ENCODE assay signal across 21 cellular contexts in genomic region chr3:86249833-86250232, GRCh38.
A peak's percentile ranks its signal among the peaks of the same experiment; 100 is the strongest.
DNase-seq lines count a peak whose midpoint lies in the region; ATAC-seq, FAIRE-seq and TF ChIP-seq lines count a peak whose summit lies in the region.
"Had no signal": no experiment of that assay in that cellular context is flagged by ENCODE, and none has a peak within 500 bp of the region (broad histone marks: within the 10 kb centered on the region; RNA-seq: fewer than 3 reads in every experiment).

No MANE protein-coding gene starts in this region.

- H3K9me3 ChIP-seq in A549 = no peaks in the 10 kb centered on the region
- no peaks in the 10 kb centered on the region for H3K9me3 ChIP-seq in SK-N-SH
- H3K9me3 ChIP-seq: BLaER1, HAP-1 had no signal

- H3K4me3 ChIP-seq in A549 = no peak overlapping the region
- no peak overlapping the region for H3K4me3 ChIP-seq in epithelial cell of esophagus (ENCODE audit: low read length)
- no peak overlapping the region for H3K4me3 ChIP-seq in SK-N-SH (ENCODE audit: low read depth in 2 of 2, low read length in 1 of 2)
- H3K4me3 ChIP-seq: BLaER1, HAP-1 had no signal

- TF ChIP-seq EP300 in A549 (IDR thresholded peaks at IDR 0.05) (no peak), SK-N-SH (IDR thresholded peaks at IDR 0.05; ENCODE audit: borderline replicate concordance in 1 of 2, low read depth in 1 of 2, low read length in 1 of 2) (no peak)

- no peak overlapping the region for H3K4me2 ChIP-seq in A549
- H3K4me2 ChIP-seq in SK-N-SH = no peak overlapping the region
- H3K4me2 ChIP-seq: BLaER1 had no signal

- H3K4me1 ChIP-seq in A549 (no peaks in the 10 kb centered on the region), SK-N-SH (ENCODE audit: control insufficient read depth in 1 of 2, insufficient read depth in 2 of 2, low read depth in 1 of 2, low read length in 1 of 2) (no peaks in the 10 kb centered on the region; a peak in 1 of 4 replicates)
- H3K4me1 ChIP-seq: BLaER1, Caco-2, HAP-1 had no signal

- POLR2A ChIA-PET in A549 (lab: Yijun Ruan, JAX) (no interaction called here), SK-N-SH (lab: Yijun Ruan, JAX) (no interaction called here)

- no peak overlapping the region for H3K9ac ChIP-seq in SK-N-SH
- H3K9ac ChIP-seq: BLaER1 had no signal

- DNase-seq in A549 (ENCODE audit: low read depth in 1 of 2, low spot score in 1 of 2) (no peak), DMS53 treated with DMSO at 0.1 percent for 48 hours (lab: John Stamatoyannopoulos, UW; ENCODE audit: unreplicated experiment) (peak; percentile 23), SW480 (ENCODE audit: low spot score) (peak; percentile 4), epithelial cell of esophagus (ENCODE audit: low read depth) (peak; percentile 11), SK-N-SH (no peak), NCI-H1417 (lab: John Stamatoyannopoulos, UW) (no peak), 8988T (no peak)
- DNase-seq: Caco-2; CD4-positive, CD25-positive, alpha-beta regulatory T cell; CD8-positive, alpha-beta T cell; DMS153; DMS79 treated with DMSO at 0.1 percent for 48 hours; GF-D8; GOT3; HFFc6 had no signal

- WGBS in A549 (ENCODE audit: missing lambda C conversion rate) = 32% methylated on average over 1 of the region's 1 CpG
- 25% methylated on average over 1 of the region's 1 CpG for WGBS in SK-N-SH (ENCODE audit: low lambda C conversion rate)

- no peaks in the 10 kb centered on the region for H3K9me2 ChIP-seq in SK-N-SH

- no peaks in the 10 kb centered on the region for H3F3A ChIP-seq in SK-N-SH (replicated peaks; ENCODE audit: insufficient read depth)

- ATAC-seq in A549 = no peak
- ATAC-seq: CD8-positive, alpha-beta T cell had no signal

- H3K27ac ChIP-seq in A549 (no peak overlapping the region), SK-N-SH (ENCODE audit: low read depth in 2 of 2, low read length in 1 of 2) (no peak overlapping the region)
- H3K27ac ChIP-seq: BLaER1, C4-2B had no signal

- H4K20me1 ChIP-seq in SK-N-SH (ENCODE audit: insufficient read depth) = no peaks in the 10 kb centered on the region
- H4K20me1 ChIP-seq: BLaER1 had no signal

- H3K79me2 ChIP-seq in SK-N-SH (ENCODE audit: insufficient read depth) = no peaks in the 10 kb centered on the region

- H3K36me3 ChIP-seq in SK-N-SH (replicated peaks in 1 of 2; ENCODE audit: control insufficient read depth in 1 of 2, insufficient read depth in 2 of 2, low read length in 1 of 2) = no peaks in the 10 kb centered on the region
- H3K36me3 ChIP-seq: BLaER1, HAP-1 had no signal

- H3K27me3 ChIP-seq in SK-N-SH (ENCODE audit: insufficient read depth) = no peaks in the 10 kb centered on the region
- H3K27me3 ChIP-seq: BLaER1 had no signal

- TF ChIP-seq CTCF in A549 (IDR thresholded peaks at IDR 0.05) = no peak
- TF ChIP-seq CTCF in epithelial cell of esophagus (IDR thresholded peaks at IDR 0.05; ENCODE audit: insufficient read depth, low read depth, low read length, missing control alignments) = no peak
- TF ChIP-seq CTCF in SK-N-SH (IDR thresholded peaks at IDR 0.05) = no peak

- CTCF ChIA-PET in A549 (lab: Yijun Ruan, JAX) = no interaction called here
- CTCF ChIA-PET in SK-N-SH (lab: Yijun Ruan, JAX) = no interaction called here

- no peak for TF ChIP-seq POLR2A in A549 (IDR thresholded peaks at IDR 0.05; ENCODE audit: low read length)

- no peak overlapping the region for H2AFZ ChIP-seq in SK-N-SH (ENCODE audit: low read depth)

- FAIRE-seq in A549 (lab: Jason Lieb, UNC) = no peak
- FAIRE-seq: GM12892, GM19239, H54 had no signal

- no peak for TF ChIP-seq RAD21 in A549 (conservative IDR thresholded peaks at IDR 0.05 in 1 of 2, IDR thresholded peaks at IDR 0.05 in 1 of 2)
- TF ChIP-seq RAD21 in SK-N-SH (IDR thresholded peaks at IDR 0.05; ENCODE audit: low read length) = no peak

TF ChIP-seq in A549, 52 proteins besides CTCF, POLR2A, EP300 and RAD21:
- TF ChIP-seq FOSL2 (IDR thresholded peaks at IDR 0.05) (no peak), FOSL2 (CRISPR knock-in tag; IDR thresholded peaks at IDR 0.05) (peak; percentile 68), NFE2L2 (conservative IDR thresholded peaks at IDR 0.05; ENCODE audit: low read length) (peak; percentile 39; the same call in 1 of the 2 replicates), MAFK (IDR thresholded peaks at IDR 0.05; ENCODE audit: partially characterized antibody) (peak; percentile 13), RCOR1 (IDR thresholded peaks at IDR 0.05; ENCODE audit: low read depth, low read length) (no peak), POLR2AphosphoS2 (conservative IDR thresholded peaks at IDR 0.05; ENCODE audit: low read length) (no peak)

TF ChIP-seq in SK-N-SH, 30 proteins besides CTCF, POLR2A, EP300 and RAD21:
- TF ChIP-seq ZBTB33 (IDR thresholded peaks at IDR 0.05; ENCODE audit: borderline replicate concordance, low read depth) (no peak), JUND (IDR thresholded peaks at IDR 0.05) (no peak), NRF1 (IDR thresholded peaks at IDR 0.05; ENCODE audit: low read depth, low read length) (no peak), PBX3 (IDR thresholded peaks at IDR 0.05) (no peak), TCF12 (IDR thresholded peaks at IDR 0.05) (no peak), MXI1 (IDR thresholded peaks at IDR 0.05; ENCODE audit: low read depth, low read length) (no peak), RXRA (IDR thresholded peaks at IDR 0.05; ENCODE audit: borderline replicate concordance, low read depth) (no peak), SMC3 (IDR thresholded peaks at IDR 0.05; ENCODE audit: low read depth, low read length) (no peak)

Comparison
In these comparisons a context has a peak if more than half of its experiments do, and no peak if none do; other contexts are left out.
1. DNase-seq: peak in DMS53 treated with DMSO at 0.1 percent for 48 hours (single experiment), SW480 (single experiment) and epithelial cell of esophagus (single experiment); none in A549 (0 of 2), SK-N-SH (single experiment), NCI-H1417 (0 of 3) and 8988T (single experiment).